33 cellular contexts compared by ENCODE assay signal in genomic region chr4:45036677-45037076, GRCh38.
DNase-seq lines count a peak whose midpoint lies in the region; ATAC-seq and TF ChIP-seq lines count a peak whose summit lies in the region.
"Had no signal": no experiment of that assay in that cellular context is flagged by ENCODE, and none has a peak within 500 bp of the region (broad histone marks: within the 10 kb centered on the region; RNA-seq: fewer than 3 reads in every experiment).

No MANE protein-coding gene starts in this region.

- CTCF ChIA-PET in PC-3 (lab: Charles Lee) = no interaction called here

- DNase-seq in NCI-H1417 (lab: John Stamatoyannopoulos, UW) = peak in 2 of 3 experiments; percentile 43 to 78
- DNase-seq in NCI-H1417 treated with DMSO at 0.1 percent for 48 hours (lab: John Stamatoyannopoulos, UW) = no peak
- DNase-seq in HT1080 (ENCODE audit: low read depth) = peak; percentile 59
- peak; percentile 66 for DNase-seq in PC-3
- peak; percentile 4 for DNase-seq in iPS-NIHi11 (ENCODE audit: low spot score)
- DNase-seq in T-helper 17 cell = no peak
- DNase-seq in NCI-H1930 (lab: John Stamatoyannopoulos, UW) = no peak
- DNase-seq: 8988T; activated CD4-positive, alpha-beta T cell treated with anti-CD3 and anti-CD28 coated beads for 36 hours; activated CD8-positive, alpha-beta memory T cell treated with anti-CD3 and anti-CD28 coated beads for 24 hours; activated gamma-delta T cell treated with Interleukin-2 at 50 U/mL for 16 hours; activated naive CD8-positive, alpha-beta T cell treated with anti-CD3 and anti-CD28 coated beads, Interleukin-2, amount 10 ng/mL, durations not matched to agents 7 days and 5 days; activated T-cell treated with anti-CD3 and anti-CD28 coated beads, Interleukin-2, amount 50 U/mL, for 1 hour; aorta; caudate nucleus; CD4-positive, CD25-positive, alpha-beta regulatory T cell; effector memory CD8-positive, alpha-beta T cell; erythroblast; kidney; MM.1S; NCI-H1105 treated with DMSO at 0.1 percent for 48 hours; NCI-H2171 treated with DMSO at 0.1 percent for 48 hours; NCI-H524; sigmoid colon; stimulated activated CD4-positive, alpha-beta T cell treated with anti-CD3 and anti-CD28 coated beads, Interleukin-12 subunit alpha, Interleukin-12 subunit beta, amount 100 ng/mL, for 4 hours; stimulated activated CD4-positive, alpha-beta T cell treated with anti-CD3 and anti-CD28 coated beads, Interleukin-2, amount 100 ng/mL, for 48 hours; stomach; uterus had no signal

- POLR2A ChIA-PET in PC-3 (lab: Charles Lee; ENCODE audit: unreplicated experiment) = no interaction called here

- no peaks in the 10 kb centered on the region for H3K79me2 ChIP-seq in PC-3 (ENCODE audit: low read length)

- ATAC-seq in PC-3 = peak; percentile 95
- no peak for ATAC-seq in T-helper 17 cell
- ATAC-seq in GM18867 (IDR thresholded peaks at IDR 0.05; ENCODE audit: unreplicated experiment) = no peak
- ATAC-seq: activated CD4-positive, alpha-beta T cell treated with anti-CD3 and anti-CD28 coated beads for 36 hours; effector memory CD8-positive, alpha-beta T cell had no signal

- H3K27ac Mint-ChIP-seq in T-helper 17 cell = no peak overlapping the region
- H3K27ac Mint-ChIP-seq: activated CD4-positive, alpha-beta T cell treated with anti-CD3 and anti-CD28 coated beads for 36 hours; activated naive CD8-positive, alpha-beta T cell treated with anti-CD3 and anti-CD28 coated beads, Interleukin-2, amount 10 ng/mL, durations not matched to agents 7 days and 5 days; CD4-positive, CD25-positive, alpha-beta regulatory T cell; effector memory CD8-positive, alpha-beta T cell; mesothelial cell of epicardium; progenitor cell of endocrine pancreas had no signal

- no peaks in the 10 kb centered on the region for H3F3A ChIP-seq in PC-3 (ENCODE audit: low read length, unreplicated experiment)

- H3K9me3 ChIP-seq in PC-3 (ENCODE audit: low read length) = no peaks in the 10 kb centered on the region
- H3K9me3 ChIP-seq in T-helper 17 cell (ENCODE audit: control insufficient read depth, low read length, poor library complexity, severe bottlenecking) = no peaks in the 10 kb centered on the region
- H3K9me3 ChIP-seq: neutrophil, sigmoid colon, stomach, uterus had no signal

- H3K36me3 ChIP-seq in PC-3 (ENCODE audit: low read depth, low read length) = no peaks in the 10 kb centered on the region
- H3K36me3 ChIP-seq: neutrophil, sigmoid colon, stomach, uterus had no signal

- no peaks in the 10 kb centered on the region for H3K27me3 ChIP-seq in PC-3 (ENCODE audit: low read length)
- H3K27me3 ChIP-seq: neutrophil, sigmoid colon, stomach, uterus had no signal

- H3K27ac ChIP-seq in PC-3 (ENCODE audit: low read length) = no peak overlapping the region
- H3K27ac ChIP-seq: KMS-11, neutrophil, sigmoid colon, stomach, uterus had no signal

- no peaks in the 10 kb centered on the region for H3K36me3 Mint-ChIP-seq in T-helper 17 cell (ENCODE audit: low read depth)
- H3K36me3 Mint-ChIP-seq: activated naive CD8-positive, alpha-beta T cell treated with anti-CD3 and anti-CD28 coated beads, Interleukin-2, amount 10 ng/mL, durations not matched to agents 7 days and 5 days; CD4-positive, CD25-positive, alpha-beta regulatory T cell; mesothelial cell of epicardium had no signal

- no TSS peak for BruUV-seq in PC-3 (replicated peaks; lab: Mats Ljungman, UMichigan)

- H3K9ac ChIP-seq in PC-3 (ENCODE audit: low read length) = no peak overlapping the region
- H3K9ac ChIP-seq: KMS-11 had no signal

- no peak overlapping the region for H3K4me3 ChIP-seq in PC-3 (ENCODE audit: low read length)
- H3K4me3 ChIP-seq: sigmoid colon, stomach, uterus had no signal

- H3K4me3 Mint-ChIP-seq in T-helper 17 cell = no peak overlapping the region
- H3K4me3 Mint-ChIP-seq: activated CD4-positive, alpha-beta T cell treated with anti-CD3 and anti-CD28 coated beads for 36 hours; activated naive CD8-positive, alpha-beta T cell treated with anti-CD3 and anti-CD28 coated beads, Interleukin-2, amount 10 ng/mL, durations not matched to agents 7 days and 5 days; CD4-positive, CD25-positive, alpha-beta regulatory T cell; effector memory CD8-positive, alpha-beta T cell; mesothelial cell of epicardium had no signal

- H3K9me2 ChIP-seq in PC-3 (replicated peaks; ENCODE audit: low read length) = no peaks in the 10 kb centered on the region

- no peak for TF ChIP-seq CTCF in PC-3 (conservative IDR thresholded peaks at IDR 0.05; ENCODE audit: low read depth, low read length)

- no peak overlapping the region for H2AFZ ChIP-seq in PC-3 (ENCODE audit: low read length)

- H4K20me1 ChIP-seq in PC-3 (ENCODE audit: low read length) = no peaks in the 10 kb centered on the region

- no peaks in the 10 kb centered on the region for H3K27me3 Mint-ChIP-seq in T-helper 17 cell
- H3K27me3 Mint-ChIP-seq: activated CD4-positive, alpha-beta T cell treated with anti-CD3 and anti-CD28 coated beads for 36 hours; activated naive CD8-positive, alpha-beta T cell treated with anti-CD3 and anti-CD28 coated beads, Interleukin-2, amount 10 ng/mL, durations not matched to agents 7 days and 5 days; CD4-positive, CD25-positive, alpha-beta regulatory T cell; effector memory CD8-positive, alpha-beta T cell; progenitor cell of endocrine pancreas had no signal

- peaks cover 7% of the 10 kb centered on the region; the same call in 1 of the 2 replicates for H3K4me1 ChIP-seq in PC-3 (ENCODE audit: insufficient read depth, low read length)
- H3K4me1 ChIP-seq: sigmoid colon, stomach, uterus had no signal

- intact Hi-C loops in PC-3 (cut with micrococcal nuclease) = no loop called here

- no peaks in the 10 kb centered on the region for H3K4me1 Mint-ChIP-seq in T-helper 17 cell
- H3K4me1 Mint-ChIP-seq: activated CD4-positive, alpha-beta T cell treated with anti-CD3 and anti-CD28 coated beads for 36 hours; activated naive CD8-positive, alpha-beta T cell treated with anti-CD3 and anti-CD28 coated beads, Interleukin-2, amount 10 ng/mL, durations not matched to agents 7 days and 5 days; CD4-positive, CD25-positive, alpha-beta regulatory T cell had no signal

- H3K4me2 ChIP-seq in PC-3 (ENCODE audit: low read length) = peak overlapping the region; percentile 38; the same call in 1 of the 2 replicates
- H3K4me2 ChIP-seq: KMS-11 had no signal

Comparison
In these comparisons a context has a peak if more than half of its experiments do, and no peak if none do; other contexts are left out.
1. DNase-seq: peak in NCI-H1417 (2 of 3), HT1080 (single experiment), PC-3 (single experiment) and iPS-NIHi11 (single experiment); none in NCI-H1417 treated with DMSO at 0.1 percent for 48 hours (single experiment), T-helper 17 cell (0 of 3) and NCI-H1930 (0 of 2).